ENCODE assay signal across 28 cellular contexts in genomic region chr10:77800320-77800719, GRCh38.
"Had no signal": no experiment of that assay in that cellular context is flagged by ENCODE, and none has a peak within 500 bp of the region (broad histone marks: within the 10 kb centered on the region; RNA-seq: fewer than 3 reads in every experiment).

No MANE protein-coding gene starts in this region.

- H3K4me3 ChIP-seq: pancreas, psoas muscle, smooth muscle cell, tibial nerve had no signal

- DNase-seq: activated CD4-positive, alpha-beta T cell treated with anti-CD3 and anti-CD28 coated beads for 48 hours; activated CD4-positive, alpha-beta T cell treated with anti-CD3 and anti-CD28 coated beads, Interleukin-2, amount 50 U/mL, for 48 hours; activated CD8-positive, alpha-beta memory T cell treated with anti-CD3 and anti-CD28 coated beads, Interleukin-2, amount 50 U/mL, for 4 hours; activated naive CD4-positive, alpha-beta T cell treated with anti-CD3 and anti-CD28 coated beads for 36 hours; activated naive CD8-positive, alpha-beta T cell treated with anti-CD3 and anti-CD28 coated beads, Interleukin-2, amount 10 ng/mL, durations not matched to agents 7 days and 5 days; activated T-cell treated with anti-CD3 and anti-CD28 coated beads, Interleukin-2, amount 50 U/mL, for 1 hour; brain microvascular endothelial cell; central memory CD4-positive, alpha-beta T cell; effector CD8-positive, alpha-beta T cell; left ventricle myocardium superior; naive B cell; nucleus accumbens; stimulated activated CD4-positive, alpha-beta T cell treated with anti-CD3 and anti-CD28 coated beads, Interleukin-15, amount 100 ng/mL, for 24 hours; stimulated activated CD4-positive, alpha-beta T cell treated with anti-CD3 and anti-CD28 coated beads, Interleukin-2, amount 100 ng/mL, for 24 hours; stimulated activated naive CD4-positive, alpha-beta T cell treated with Interleukin-2 at 50 U/mL for 16 hours; T-helper 9 cell had no signal

- H3K4me3 Mint-ChIP-seq: activated naive CD4-positive, alpha-beta T cell treated with anti-CD3 and anti-CD28 coated beads for 36 hours; mesothelial cell of epicardium; naive B cell; neural crest cell had no signal

- H3K27me3 ChIP-seq: brain microvascular endothelial cell, pancreas, tibial nerve had no signal

- ATAC-seq: activated CD4-positive, CD25-positive, alpha-beta regulatory T cell treated with anti-CD3 and anti-CD28 coated beads, Interleukin-2, amount 50 U/mL, for 24 hours; left ventricle myocardium superior; pancreas; psoas muscle had no signal

- H3K27ac ChIP-seq: brain microvascular endothelial cell, pancreas, psoas muscle, tibial nerve, VCaP had no signal

- H3K4me1 Mint-ChIP-seq: mesothelial cell of epicardium, naive B cell had no signal

- H3K27ac Mint-ChIP-seq: activated naive CD4-positive, alpha-beta T cell treated with anti-CD3 and anti-CD28 coated beads for 36 hours; mesothelial cell of epicardium; naive B cell had no signal

- H3K36me3 Mint-ChIP-seq: activated naive CD8-positive, alpha-beta T cell treated with anti-CD3 and anti-CD28 coated beads, Interleukin-2, amount 10 ng/mL, durations not matched to agents 7 days and 5 days; naive B cell had no signal

- H3K9me3 ChIP-seq: pancreas, psoas muscle, tibial nerve had no signal

- H3K4me2 ChIP-seq: smooth muscle cell had no signal

- H3K4me1 ChIP-seq: pancreas, psoas muscle, tibial nerve had no signal

- FAIRE-seq: astrocyte, frontal cortex, islet of Langerhans, pancreas, TTC549 had no signal

- H3K27me3 Mint-ChIP-seq: naive B cell had no signal
